ENCODE assay signal across 9 cellular contexts in the genomic region with DNA sequence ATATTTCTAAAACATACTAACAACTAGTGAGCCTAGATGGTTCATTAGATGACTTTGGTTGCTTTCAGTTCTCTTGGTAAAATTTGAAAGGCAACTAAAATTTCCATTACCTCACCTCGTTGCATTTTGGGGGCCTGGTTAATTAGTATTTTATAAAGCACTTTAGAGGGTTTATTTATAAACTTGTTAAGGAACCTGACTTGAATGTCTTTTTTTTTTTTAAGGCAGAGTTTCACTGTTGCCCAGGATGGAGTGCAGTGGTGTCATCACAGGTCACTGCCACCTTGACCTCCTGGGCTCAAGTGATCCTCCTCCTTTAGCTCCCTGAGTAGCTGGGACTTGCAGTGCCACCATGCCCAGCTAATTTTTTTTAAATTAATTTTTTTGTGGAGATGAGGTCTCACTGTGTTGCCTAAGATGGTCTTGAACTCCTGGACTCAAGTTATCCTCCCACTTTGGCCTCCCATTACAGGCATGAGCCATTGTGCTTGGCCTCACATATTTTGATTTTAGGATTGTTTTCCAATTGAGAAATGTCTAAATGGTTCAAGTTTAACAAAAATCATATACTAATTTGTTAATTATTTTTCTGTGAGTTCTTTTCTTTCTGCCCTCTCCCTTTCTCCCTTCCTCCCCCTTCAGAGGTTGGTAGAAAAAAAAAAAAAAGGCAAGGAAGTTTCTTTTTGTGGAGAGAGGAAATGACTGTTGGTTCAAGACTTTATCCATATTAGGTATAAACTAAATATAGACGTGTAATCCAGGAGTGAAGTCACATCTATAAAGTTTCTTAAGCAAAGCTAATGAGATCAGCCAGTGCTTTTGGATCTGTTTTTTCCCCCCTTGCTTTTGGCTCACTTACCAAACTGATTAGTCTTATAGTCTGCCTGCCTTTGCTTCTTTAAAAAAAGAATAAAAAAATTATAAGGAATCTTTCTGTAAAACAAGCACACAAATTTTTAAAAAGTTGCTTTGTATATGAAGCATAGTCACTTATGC. TPM values are rescaled to one million over a fixed set of nuclear protein-coding genes. Genes with fewer than 3 reads are reported as not detected.
DNase-seq lines count a peak whose midpoint lies in the region; ATAC-seq, FAIRE-seq and TF ChIP-seq lines count a peak whose summit lies in the region.
"Had no signal": no experiment of that assay in that cellular context is flagged by ENCODE, and none has a peak within 500 bp of the region (broad histone marks: within the 10 kb centered on the region; RNA-seq: fewer than 3 reads in every experiment).

No MANE protein-coding gene starts in this region.

- H3K9ac ChIP-seq in KMS-11 = no peak overlapping the region

- H3K36me3 ChIP-seq in KMS-11 (ENCODE audit: insufficient read depth) (no peaks in the 10 kb centered on the region), bronchial epithelial cell (ENCODE audit: control insufficient read depth, insufficient read depth, low read length) (no peaks in the 10 kb centered on the region)

- TF ChIP-seq CTCF in KMS-11 (conservative IDR thresholded peaks at IDR 0.05; ENCODE audit: low read depth, low read length) (no peak), bronchial epithelial cell (IDR thresholded peaks at IDR 0.05; ENCODE audit: insufficient read depth, low read length, severe bottlenecking) (no peak)

- no peak overlapping the region for H2AFZ ChIP-seq in KMS-11 (ENCODE audit: low read depth)

- in situ Hi-C loops in ACHN (cut with HindIII; ENCODE audit: low pct_ligation_motif_present, low pct_unique_long_range_greater_than_20kb, low sequenced_read_pairs) = no loop called here

- peak overlapping the region; percentile 27; the same call in 1 of the 2 replicates for H3K27ac ChIP-seq in KMS-11

- H3K27me3 Mint-ChIP-seq in memory B cell = no peaks in the 10 kb centered on the region
- no peaks in the 10 kb centered on the region for H3K27me3 Mint-ChIP-seq in activated naive CD8-positive, alpha-beta T cell treated with anti-CD3 and anti-CD28 coated beads, Interleukin-2, amount 50 U/mL, for 24 hours

- H4K20me1 ChIP-seq in KMS-11 (ENCODE audit: insufficient read depth) = no peaks in the 10 kb centered on the region

- ATAC-seq in memory B cell (ENCODE audit: low read depth) (no peak), GM19324 (IDR thresholded peaks at IDR 0.05; ENCODE audit: low FRiP score, unreplicated experiment) (no peak), HG03342 (IDR thresholded peaks at IDR 0.05; ENCODE audit: unreplicated experiment) (no peak)
- no peak for ATAC-seq in activated naive CD8-positive, alpha-beta T cell treated with anti-CD3 and anti-CD28 coated beads, Interleukin-2, amount 50 U/mL, for 24 hours
- ATAC-seq: activated CD8-positive, alpha-beta T cell treated with anti-CD3 and anti-CD28 coated beads, Interleukin-2, amount 10 ng/mL, durations not matched to agents 7 days and 5 days had no signal

- peaks cover 93% of the 10 kb centered on the region for H3K79me2 ChIP-seq in KMS-11 (ENCODE audit: insufficient read depth, low read depth)

- no peak overlapping the region for H3K4me3 Mint-ChIP-seq in memory B cell
- H3K4me3 Mint-ChIP-seq in activated naive CD8-positive, alpha-beta T cell treated with anti-CD3 and anti-CD28 coated beads, Interleukin-2, amount 50 U/mL, for 24 hours = no peak overlapping the region
- H3K4me3 Mint-ChIP-seq: activated CD8-positive, alpha-beta T cell treated with anti-CD3 and anti-CD28 coated beads, Interleukin-2, amount 10 ng/mL, durations not matched to agents 7 days and 5 days had no signal

- no peaks in the 10 kb centered on the region for H3K9me3 Mint-ChIP-seq in memory B cell
- no peaks in the 10 kb centered on the region for H3K9me3 Mint-ChIP-seq in activated naive CD8-positive, alpha-beta T cell treated with anti-CD3 and anti-CD28 coated beads, Interleukin-2, amount 50 U/mL, for 24 hours

- DNase-seq in ACHN (peak; percentile 83), bronchial epithelial cell (ENCODE audit: low read depth) (peak; percentile 95), memory B cell (ENCODE audit: low spot score in 2 of 2) (no peak), NCI-H526 treated with DMSO at 0.1 percent for 48 hours (lab: John Stamatoyannopoulos, UW) (no peak)
- DNase-seq in activated naive CD8-positive, alpha-beta T cell treated with anti-CD3 and anti-CD28 coated beads, Interleukin-2, amount 50 U/mL, for 24 hours = no peak
- DNase-seq: activated CD8-positive, alpha-beta T cell treated with anti-CD3 and anti-CD28 coated beads, Interleukin-2, amount 10 ng/mL, durations not matched to agents 7 days and 5 days had no signal

- peaks cover 54% of the 10 kb centered on the region for H3K4me1 ChIP-seq in KMS-11 (ENCODE audit: low read depth, poor library complexity, severe bottlenecking)

- peak overlapping the region; percentile 61 for H3K4me2 ChIP-seq in KMS-11

- peaks cover 14% of the 10 kb centered on the region for H3K4me1 Mint-ChIP-seq in memory B cell
- H3K4me1 Mint-ChIP-seq in activated naive CD8-positive, alpha-beta T cell treated with anti-CD3 and anti-CD28 coated beads, Interleukin-2, amount 50 U/mL, for 24 hours = peaks cover 18% of the 10 kb centered on the region

- H3K36me3 Mint-ChIP-seq in memory B cell = no peaks in the 10 kb centered on the region
- H3K36me3 Mint-ChIP-seq in activated naive CD8-positive, alpha-beta T cell treated with anti-CD3 and anti-CD28 coated beads, Interleukin-2, amount 50 U/mL, for 24 hours (ENCODE audit: low read depth) = no peaks in the 10 kb centered on the region

- H3K27ac Mint-ChIP-seq in memory B cell = peak overlapping the region; percentile 80
- no peak overlapping the region for H3K27ac Mint-ChIP-seq in activated naive CD8-positive, alpha-beta T cell treated with anti-CD3 and anti-CD28 coated beads, Interleukin-2, amount 50 U/mL, for 24 hours
- H3K27ac Mint-ChIP-seq: activated CD8-positive, alpha-beta T cell treated with anti-CD3 and anti-CD28 coated beads, Interleukin-2, amount 10 ng/mL, durations not matched to agents 7 days and 5 days had no signal

- FAIRE-seq in bronchial epithelial cell (lab: Jason Lieb, UNC) = no peak

- no peaks in the 10 kb centered on the region for H3K27me3 ChIP-seq in KMS-11 (ENCODE audit: insufficient read depth, low read depth)
- no peaks in the 10 kb centered on the region for H3K27me3 ChIP-seq in bronchial epithelial cell (ENCODE audit: control insufficient read depth, insufficient read depth, low read length)

- H3K4me3 ChIP-seq in KMS-11 (IDR thresholded peaks at IDR 0.05; ENCODE audit: insufficient read depth, low read depth, low read length) = no peak overlapping the region
- H3K4me3 ChIP-seq in bronchial epithelial cell (ENCODE audit: low read depth, low read length) = no peak overlapping the region

RNA-seq across cellular contexts. Expression of a gene that starts 24.7 kb away (rescaled TPM):
- 120 and 141 TPM in 2 replicates for total RNA-seq in bronchial epithelial cell

Comparison
In these comparisons a context has a peak if more than half of its experiments do, and no peak if none do; other contexts are left out.
1. DNase-seq: peak in ACHN (single experiment) and bronchial epithelial cell (single experiment); none in memory B cell (0 of 2), NCI-H526 treated with DMSO at 0.1 percent for 48 hours (single experiment) and activated naive CD8-positive, alpha-beta T cell treated with anti-CD3 and anti-CD28 coated beads, Interleukin-2, amount 50 U/mL, for 24 hours (single experiment).